1 cellular context compared by ENCODE assay signal in the genomic region with DNA sequence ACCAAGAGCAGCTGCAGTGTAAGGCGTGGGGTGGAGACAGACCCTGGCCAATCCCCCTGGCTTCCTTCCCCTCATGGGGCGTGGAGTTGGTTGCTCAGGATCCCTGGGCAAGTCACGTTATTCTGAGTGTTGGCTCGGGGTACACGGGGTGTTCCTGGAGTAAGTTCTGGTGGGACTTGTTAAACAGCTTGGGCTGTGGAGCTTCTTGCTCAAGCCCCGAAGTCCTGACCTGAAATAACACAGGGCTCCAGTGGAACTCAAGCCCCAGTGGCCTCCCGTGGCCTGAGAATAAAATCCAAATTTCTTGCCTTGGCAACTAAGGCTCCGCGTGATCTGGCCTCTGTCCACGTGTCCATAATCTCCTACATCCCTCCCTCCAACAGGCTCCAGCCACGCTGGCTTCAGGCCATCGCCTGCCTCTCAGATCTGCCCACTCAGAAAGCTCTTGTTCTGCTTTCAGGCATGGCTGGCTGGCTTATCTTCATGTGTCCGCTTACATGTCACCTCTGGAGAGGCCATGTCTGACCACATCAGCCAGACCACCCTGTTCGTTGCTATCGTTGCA.
TF ChIP-seq lines count a peak whose summit lies in the region.

No MANE protein-coding gene starts in this region.

TF ChIP-seq in K562, 482 proteins besides CTCF, POLR2A, EP300 and RAD21 (continued from another document and continues in another):
- TF ChIP-seq, protein P1, sequence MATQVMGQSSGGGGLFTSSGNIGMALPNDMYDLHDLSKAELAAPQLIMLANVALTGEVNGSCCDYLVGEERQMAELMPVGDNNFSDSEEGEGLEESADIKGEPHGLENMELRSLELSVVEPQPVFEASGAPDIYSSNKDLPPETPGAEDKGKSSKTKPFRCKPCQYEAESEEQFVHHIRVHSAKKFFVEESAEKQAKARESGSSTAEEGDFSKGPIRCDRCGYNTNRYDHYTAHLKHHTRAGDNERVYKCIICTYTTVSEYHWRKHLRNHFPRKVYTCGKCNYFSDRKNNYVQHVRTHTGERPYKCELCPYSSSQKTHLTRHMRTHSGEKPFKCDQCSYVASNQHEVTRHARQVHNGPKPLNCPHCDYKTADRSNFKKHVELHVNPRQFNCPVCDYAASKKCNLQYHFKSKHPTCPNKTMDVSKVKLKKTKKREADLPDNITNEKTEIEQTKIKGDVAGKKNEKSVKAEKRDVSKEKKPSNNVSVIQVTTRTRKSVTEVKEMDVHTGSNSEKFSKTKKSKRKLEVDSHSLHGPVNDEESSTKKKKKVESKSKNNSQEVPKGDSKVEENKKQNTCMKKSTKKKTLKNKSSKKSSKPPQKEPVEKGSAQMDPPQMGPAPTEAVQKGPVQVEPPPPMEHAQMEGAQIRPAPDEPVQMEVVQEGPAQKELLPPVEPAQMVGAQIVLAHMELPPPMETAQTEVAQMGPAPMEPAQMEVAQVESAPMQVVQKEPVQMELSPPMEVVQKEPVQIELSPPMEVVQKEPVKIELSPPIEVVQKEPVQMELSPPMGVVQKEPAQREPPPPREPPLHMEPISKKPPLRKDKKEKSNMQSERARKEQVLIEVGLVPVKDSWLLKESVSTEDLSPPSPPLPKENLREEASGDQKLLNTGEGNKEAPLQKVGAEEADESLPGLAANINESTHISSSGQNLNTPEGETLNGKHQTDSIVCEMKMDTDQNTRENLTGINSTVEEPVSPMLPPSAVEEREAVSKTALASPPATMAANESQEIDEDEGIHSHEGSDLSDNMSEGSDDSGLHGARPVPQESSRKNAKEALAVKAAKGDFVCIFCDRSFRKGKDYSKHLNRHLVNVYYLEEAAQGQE (CRISPR knock-in tag; IDR thresholded peaks at IDR 0.05; ENCODE audit: low read depth) = no peak
- TF ChIP-seq ZNF583 (CRISPR knock-in tag; IDR thresholded peaks at IDR 0.05) (no peak), BACH1 (tag; IDR thresholded peaks at IDR 0.05) (no peak), ZNF445 (CRISPR knock-in tag; IDR thresholded peaks at IDR 0.05; ENCODE audit: low read depth) (no peak), ZFPM2 (CRISPR knock-in tag; IDR thresholded peaks at IDR 0.05) (no peak), MXI1 (IDR thresholded peaks at IDR 0.05; ENCODE audit: low read depth, low read length) (no peak), SMARCB1 (IDR thresholded peaks at IDR 0.05; ENCODE audit: insufficient read length, low read depth) (no peak), SRF (CRISPR knock-in tag; IDR thresholded peaks at IDR 0.05) (no peak), HNRNPUL1 (IDR thresholded peaks at IDR 0.05; ENCODE audit: low read length) (no peak), ZFX (CRISPR knock-in tag; IDR thresholded peaks at IDR 0.05) (no peak), RBM15 (IDR thresholded peaks at IDR 0.05; ENCODE audit: insufficient read depth, low read length) (no peak), POLR2B (IDR thresholded peaks at IDR 0.05; ENCODE audit: low read depth, partially characterized antibody) (no peak), SIRT6 (IDR thresholded peaks at IDR 0.05; ENCODE audit: low read depth, low read length) (no peak), TCF15 (CRISPR knock-in tag; IDR thresholded peaks at IDR 0.05) (no peak), CREB1 (IDR thresholded peaks at IDR 0.05) (no peak), CREB1 (CRISPR knock-in tag; IDR thresholded peaks at IDR 0.05) (no peak), PHB2 (IDR thresholded peaks at IDR 0.05; ENCODE audit: low read depth) (no peak), SREBF2 (CRISPR knock-in tag; IDR thresholded peaks at IDR 0.05) (no peak), ZNF584 (CRISPR knock-in tag; IDR thresholded peaks at IDR 0.05; ENCODE audit: low read depth) (no peak), ZNF384 (IDR thresholded peaks at IDR 0.05; ENCODE audit: low read depth, low read length) (no peak), HDAC6 (IDR thresholded peaks at IDR 0.05; ENCODE audit: low read depth, low read length) (no peak), HDAC2 (IDR thresholded peaks at IDR 0.05) (no peak), RBFOX2 (IDR thresholded peaks at IDR 0.05; ENCODE audit: low read depth, low read length) (no peak), ZNF217 (CRISPR knock-in tag; IDR thresholded peaks at IDR 0.05) (no peak), PTRF (tag; IDR thresholded peaks at IDR 0.05) (no peak), MCM2 (IDR thresholded peaks at IDR 0.05; ENCODE audit: low read depth) (no peak), NFE2 (IDR thresholded peaks at IDR 0.05; ENCODE audit: low read depth) (no peak), SRSF9 (IDR thresholded peaks at IDR 0.05; ENCODE audit: borderline replicate concordance, low read depth, low read length) (no peak), TRIM25 (IDR thresholded peaks at IDR 0.05; ENCODE audit: borderline replicate concordance) (no peak), CHD1 (IDR thresholded peaks at IDR 0.05; ENCODE audit: low read length) (no peak), CREM (IDR thresholded peaks at IDR 0.05; ENCODE audit: low read depth) (0 out of 2 replicates have a peak, but pooled peaks have one; percentile 7), ZBTB43 (CRISPR knock-in tag; IDR thresholded peaks at IDR 0.05) (no peak), MAFF (IDR thresholded peaks at IDR 0.05; ENCODE audit: low read length) (no peak), PHTF2 (CRISPR knock-in tag; IDR thresholded peaks at IDR 0.05) (no peak), GATAD2B (IDR thresholded peaks at IDR 0.05; ENCODE audit: borderline replicate concordance) (no peak), MEIS2 (IDR thresholded peaks at IDR 0.05; ENCODE audit: partially characterized antibody) (peak; percentile 31), ELF2 (CRISPR knock-in tag; IDR thresholded peaks at IDR 0.05) (no peak), KHSRP (IDR thresholded peaks at IDR 0.05) (no peak), POU5F1 (IDR thresholded peaks at IDR 0.05; ENCODE audit: borderline replicate concordance, low read depth, low read length, partially characterized antibody) (no peak), GABPA (tag; conservative IDR thresholded peaks at IDR 0.05; ENCODE audit: low read depth) (no peak), NCOA1 (IDR thresholded peaks at IDR 0.05; ENCODE audit: low read depth) (no peak), FOXK2 (conservative IDR thresholded peaks at IDR 0.05 in 1 of 2, IDR thresholded peaks at IDR 0.05 in 1 of 2; ENCODE audit: low read depth in 2 of 2) (no peak), GATA2 (CRISPR knock-in tag; IDR thresholded peaks at IDR 0.05) (no peak), CXXC5 (CRISPR knock-in tag; IDR thresholded peaks at IDR 0.05) (peak; percentile 24; the same call in 1 of the 2 replicates), TAF9B (IDR thresholded peaks at IDR 0.05; ENCODE audit: partially characterized antibody) (no peak), ZNF274 (IDR thresholded peaks at IDR 0.05; ENCODE audit: borderline replicate concordance, low read depth, low read length) (no peak)
- TF ChIP-seq, protein P2, sequence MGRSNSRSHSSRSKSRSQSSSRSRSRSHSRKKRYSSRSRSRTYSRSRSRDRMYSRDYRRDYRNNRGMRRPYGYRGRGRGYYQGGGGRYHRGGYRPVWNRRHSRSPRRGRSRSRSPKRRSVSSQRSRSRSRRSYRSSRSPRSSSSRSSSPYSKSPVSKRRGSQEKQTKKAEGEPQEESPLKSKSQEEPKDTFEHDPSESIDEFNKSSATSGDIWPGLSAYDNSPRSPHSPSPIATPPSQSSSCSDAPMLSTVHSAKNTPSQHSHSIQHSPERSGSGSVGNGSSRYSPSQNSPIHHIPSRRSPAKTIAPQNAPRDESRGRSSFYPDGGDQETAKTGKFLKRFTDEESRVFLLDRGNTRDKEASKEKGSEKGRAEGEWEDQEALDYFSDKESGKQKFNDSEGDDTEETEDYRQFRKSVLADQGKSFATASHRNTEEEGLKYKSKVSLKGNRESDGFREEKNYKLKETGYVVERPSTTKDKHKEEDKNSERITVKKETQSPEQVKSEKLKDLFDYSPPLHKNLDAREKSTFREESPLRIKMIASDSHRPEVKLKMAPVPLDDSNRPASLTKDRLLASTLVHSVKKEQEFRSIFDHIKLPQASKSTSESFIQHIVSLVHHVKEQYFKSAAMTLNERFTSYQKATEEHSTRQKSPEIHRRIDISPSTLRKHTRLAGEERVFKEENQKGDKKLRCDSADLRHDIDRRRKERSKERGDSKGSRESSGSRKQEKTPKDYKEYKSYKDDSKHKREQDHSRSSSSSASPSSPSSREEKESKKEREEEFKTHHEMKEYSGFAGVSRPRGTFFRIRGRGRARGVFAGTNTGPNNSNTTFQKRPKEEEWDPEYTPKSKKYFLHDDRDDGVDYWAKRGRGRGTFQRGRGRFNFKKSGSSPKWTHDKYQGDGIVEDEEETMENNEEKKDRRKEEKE (IDR thresholded peaks at IDR 0.05; ENCODE audit: borderline replicate concordance in 1 of 2, control insufficient read depth in 1 of 2, low read depth in 2 of 2, low read length in 1 of 2) = no peak
- TF ChIP-seq, protein P3, sequence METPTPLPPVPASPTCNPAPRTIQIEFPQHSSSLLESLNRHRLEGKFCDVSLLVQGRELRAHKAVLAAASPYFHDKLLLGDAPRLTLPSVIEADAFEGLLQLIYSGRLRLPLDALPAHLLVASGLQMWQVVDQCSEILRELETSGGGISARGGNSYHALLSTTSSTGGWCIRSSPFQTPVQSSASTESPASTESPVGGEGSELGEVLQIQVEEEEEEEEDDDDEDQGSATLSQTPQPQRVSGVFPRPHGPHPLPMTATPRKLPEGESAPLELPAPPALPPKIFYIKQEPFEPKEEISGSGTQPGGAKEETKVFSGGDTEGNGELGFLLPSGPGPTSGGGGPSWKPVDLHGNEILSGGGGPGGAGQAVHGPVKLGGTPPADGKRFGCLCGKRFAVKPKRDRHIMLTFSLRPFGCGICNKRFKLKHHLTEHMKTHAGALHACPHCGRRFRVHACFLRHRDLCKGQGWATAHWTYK (CRISPR knock-in tag; IDR thresholded peaks at IDR 0.05) = peak; percentile 44; the same call in 1 of the 2 replicates
- TF ChIP-seq, protein P4, sequence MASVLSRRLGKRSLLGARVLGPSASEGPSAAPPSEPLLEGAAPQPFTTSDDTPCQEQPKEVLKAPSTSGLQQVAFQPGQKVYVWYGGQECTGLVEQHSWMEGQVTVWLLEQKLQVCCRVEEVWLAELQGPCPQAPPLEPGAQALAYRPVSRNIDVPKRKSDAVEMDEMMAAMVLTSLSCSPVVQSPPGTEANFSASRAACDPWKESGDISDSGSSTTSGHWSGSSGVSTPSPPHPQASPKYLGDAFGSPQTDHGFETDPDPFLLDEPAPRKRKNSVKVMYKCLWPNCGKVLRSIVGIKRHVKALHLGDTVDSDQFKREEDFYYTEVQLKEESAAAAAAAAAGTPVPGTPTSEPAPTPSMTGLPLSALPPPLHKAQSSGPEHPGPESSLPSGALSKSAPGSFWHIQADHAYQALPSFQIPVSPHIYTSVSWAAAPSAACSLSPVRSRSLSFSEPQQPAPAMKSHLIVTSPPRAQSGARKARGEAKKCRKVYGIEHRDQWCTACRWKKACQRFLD (CRISPR knock-in tag; IDR thresholded peaks at IDR 0.05) = peak; percentile 60; the same call in 1 of the 2 replicates
- TF ChIP-seq, protein P5, sequence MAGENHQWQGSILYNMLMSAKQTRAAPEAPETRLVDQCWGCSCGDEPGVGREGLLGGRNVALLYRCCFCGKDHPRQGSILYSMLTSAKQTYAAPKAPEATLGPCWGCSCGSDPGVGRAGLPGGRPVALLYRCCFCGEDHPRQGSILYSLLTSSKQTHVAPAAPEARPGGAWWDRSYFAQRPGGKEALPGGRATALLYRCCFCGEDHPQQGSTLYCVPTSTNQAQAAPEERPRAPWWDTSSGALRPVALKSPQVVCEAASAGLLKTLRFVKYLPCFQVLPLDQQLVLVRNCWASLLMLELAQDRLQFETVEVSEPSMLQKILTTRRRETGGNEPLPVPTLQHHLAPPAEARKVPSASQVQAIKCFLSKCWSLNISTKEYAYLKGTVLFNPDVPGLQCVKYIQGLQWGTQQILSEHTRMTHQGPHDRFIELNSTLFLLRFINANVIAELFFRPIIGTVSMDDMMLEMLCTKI (IDR thresholded peaks at IDR 0.05; ENCODE audit: partially characterized antibody) = no peak
- TF ChIP-seq, protein P6, sequence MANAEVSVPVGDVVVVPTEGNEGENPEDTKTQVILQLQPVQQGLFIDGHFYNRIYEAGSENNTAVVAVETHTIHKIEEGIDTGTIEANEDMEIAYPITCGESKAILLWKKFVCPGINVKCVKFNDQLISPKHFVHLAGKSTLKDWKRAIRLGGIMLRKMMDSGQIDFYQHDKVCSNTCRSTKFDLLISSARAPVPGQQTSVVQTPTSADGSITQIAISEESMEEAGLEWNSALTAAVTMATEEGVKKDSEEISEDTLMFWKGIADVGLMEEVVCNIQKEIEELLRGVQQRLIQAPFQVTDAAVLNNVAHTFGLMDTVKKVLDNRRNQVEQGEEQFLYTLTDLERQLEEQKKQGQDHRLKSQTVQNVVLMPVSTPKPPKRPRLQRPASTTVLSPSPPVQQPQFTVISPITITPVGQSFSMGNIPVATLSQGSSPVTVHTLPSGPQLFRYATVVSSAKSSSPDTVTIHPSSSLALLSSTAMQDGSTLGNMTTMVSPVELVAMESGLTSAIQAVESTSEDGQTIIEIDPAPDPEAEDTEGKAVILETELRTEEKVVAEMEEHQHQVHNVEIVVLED (CRISPR knock-in tag; IDR thresholded peaks at IDR 0.05) = peak; percentile 7; the same call in 1 of the 2 replicates
